In genomic region chr1:109906839-109907180, GRCh38 we compare ENCODE assay signal across 15 cellular contexts. TPM values are rescaled to one million over a fixed set of nuclear protein-coding genes. Genes with fewer than 3 reads are reported as not detected.
A peak's percentile ranks its signal among the peaks of the same experiment; 100 is the strongest.
DNase-seq lines count a peak whose midpoint lies in the region; ATAC-seq and TF ChIP-seq lines count a peak whose summit lies in the region.
"Had no signal": no experiment of that assay in that cellular context is flagged by ENCODE, and none has a peak within 500 bp of the region (broad histone marks: within the 10 kb centered on the region; RNA-seq: fewer than 3 reads in every experiment).

No MANE protein-coding gene starts in this region.

- peak overlapping the region in 1 of 2 donors; percentile 75 for H3K4me3 Mint-ChIP-seq in activated T-cell treated with anti-CD3 and anti-CD28 coated beads, Interleukin-2, amount 50 U/mL, for 72 hours
- no peak overlapping the region for H3K4me3 Mint-ChIP-seq in central memory CD8-positive, alpha-beta T cell
- H3K4me3 Mint-ChIP-seq in stimulated activated memory B cell treated with anti-CD40 and anti-IgM and Interleukin-4, amounts not matched to agents 10 μg/mL and 1 μg/mL and 100 μg/mL, for 72 hours, result no peak overlapping the region

- no peaks in the 10 kb centered on the region for H3K27me3 ChIP-seq in Peyer's patch
- H3K27me3 ChIP-seq in foreskin keratinocyte, result peaks cover 34% of the 10 kb centered on the region
- H3K27me3 ChIP-seq: gastroesophageal sphincter, suprapubic skin, vagina had no signal

- peak overlapping the region in 3 of 4 donors; percentile 48 to 67 (median 66) for H3K27ac ChIP-seq in Peyer's patch
- H3K27ac ChIP-seq in foreskin keratinocyte, result no peak overlapping the region
- H3K27ac ChIP-seq: gastroesophageal sphincter, suprapubic skin, vagina had no signal

- H3K36me3 Mint-ChIP-seq in activated T-cell treated with anti-CD3 and anti-CD28 coated beads, Interleukin-2, amount 50 U/mL, for 72 hours (ENCODE audit: insufficient read depth in 2 of 2), result peaks cover 4 to 5% of the 10 kb centered on the region in 2 donors
- H3K36me3 Mint-ChIP-seq in central memory CD8-positive, alpha-beta T cell (ENCODE audit: insufficient read depth), result peaks cover 14% of the 10 kb centered on the region
- H3K36me3 Mint-ChIP-seq in stimulated activated memory B cell treated with anti-CD40 and anti-IgM and Interleukin-4, amounts not matched to agents 10 μg/mL and 1 μg/mL and 100 μg/mL, for 72 hours, result peaks cover 6% of the 10 kb centered on the region

- no peaks in the 10 kb centered on the region for H3K27me3 Mint-ChIP-seq in activated T-cell treated with anti-CD3 and anti-CD28 coated beads, Interleukin-2, amount 50 U/mL, for 72 hours (ENCODE audit: low read depth)
- H3K27me3 Mint-ChIP-seq in central memory CD8-positive, alpha-beta T cell, result no peaks in the 10 kb centered on the region
- peaks cover 6% of the 10 kb centered on the region for H3K27me3 Mint-ChIP-seq in stimulated activated memory B cell treated with anti-CD40 and anti-IgM and Interleukin-4, amounts not matched to agents 10 μg/mL and 1 μg/mL and 100 μg/mL, for 72 hours

- H3K4me1 Mint-ChIP-seq in activated T-cell treated with anti-CD3 and anti-CD28 coated beads, Interleukin-2, amount 50 U/mL, for 72 hours (ENCODE audit: low read depth), result peaks cover 61% of the 10 kb centered on the region
- H3K4me1 Mint-ChIP-seq in central memory CD8-positive, alpha-beta T cell, result peaks cover 43% of the 10 kb centered on the region
- H3K4me1 Mint-ChIP-seq in stimulated activated memory B cell treated with anti-CD40 and anti-IgM and Interleukin-4, amounts not matched to agents 10 μg/mL and 1 μg/mL and 100 μg/mL, for 72 hours, result peaks cover 71% of the 10 kb centered on the region

- no peak for ATAC-seq in activated T-cell treated with anti-CD3 and anti-CD28 coated beads, Interleukin-2, amount 50 U/mL, for 72 hours (replicated peaks in 1 of 2)
- no peak for ATAC-seq in central memory CD8-positive, alpha-beta T cell (replicated peaks; ENCODE audit: extremely low read depth, poor library complexity, severe bottlenecking)
- ATAC-seq in stimulated activated memory B cell treated with anti-CD40 and anti-IgM and Interleukin-4, amounts not matched to agents 10 μg/mL and 1 μg/mL and 100 μg/mL, for 72 hours, result no peak
- ATAC-seq in foreskin keratinocyte, result no peak
- ATAC-seq: gastroesophageal sphincter had no signal

- peak overlapping the region; percentile 87 for H3K27ac Mint-ChIP-seq in activated T-cell treated with anti-CD3 and anti-CD28 coated beads, Interleukin-2, amount 50 U/mL, for 72 hours
- H3K27ac Mint-ChIP-seq in central memory CD8-positive, alpha-beta T cell (ENCODE audit: low read depth), result peak overlapping the region; percentile 95
- peak overlapping the region; percentile 93 for H3K27ac Mint-ChIP-seq in stimulated activated memory B cell treated with anti-CD40 and anti-IgM and Interleukin-4, amounts not matched to agents 10 μg/mL and 1 μg/mL and 100 μg/mL, for 72 hours

- TF ChIP-seq CTCF in Peyer's patch (IDR thresholded peaks at IDR 0.05) (no peak), foreskin keratinocyte (conservative IDR thresholded peaks at IDR 0.05) (no peak)

- TF ChIP-seq POLR2A in Peyer's patch (IDR thresholded peaks at IDR 0.05), result no peak

- no peak for DNase-seq in activated T-cell treated with anti-CD3 and anti-CD28 coated beads, Interleukin-2, amount 50 U/mL, for 72 hours
- DNase-seq in activated T-cell treated with anti-CD3 and anti-CD28 coated beads for 4 hours, result no peak
- DNase-seq in Peyer's patch, result no peak
- DNase-seq in central memory CD8-positive, alpha-beta T cell (ENCODE audit: low spot score in 2 of 2), result no peak
- DNase-seq in foreskin keratinocyte, result no peak
- DNase-seq in stimulated activated naive CD4-positive, alpha-beta T cell (lab: John Stamatoyannopoulos, UW), result no peak
- no peak for DNase-seq in NCI-H1417 (lab: John Stamatoyannopoulos, UW)
- DNase-seq: DMS79 treated with DMSO at 0.1 percent for 48 hours, NCI-H146, NCI-H748 treated with DMSO at 0.1 percent for 48 hours had no signal

- peaks cover 0 to 2% of the 10 kb centered on the region in 2 donors for H3K9me3 Mint-ChIP-seq in activated T-cell treated with anti-CD3 and anti-CD28 coated beads, Interleukin-2, amount 50 U/mL, for 72 hours
- H3K9me3 Mint-ChIP-seq in central memory CD8-positive, alpha-beta T cell, result no peaks in the 10 kb centered on the region
- H3K9me3 Mint-ChIP-seq in stimulated activated memory B cell treated with anti-CD40 and anti-IgM and Interleukin-4, amounts not matched to agents 10 μg/mL and 1 μg/mL and 100 μg/mL, for 72 hours, result no peaks in the 10 kb centered on the region
- H3K9me3 Mint-ChIP-seq: activated T-cell treated with anti-CD3 and anti-CD28 coated beads, Interleukin-2, amount 50 U/mL, for 4 hours had no signal

- no peak overlapping the region for H3K4me3 ChIP-seq in Peyer's patch
- H3K4me3 ChIP-seq: gastroesophageal sphincter, suprapubic skin, vagina had no signal

- H3K9me3 ChIP-seq in Peyer's patch, result no peaks in the 10 kb centered on the region
- H3K9me3 ChIP-seq: gastroesophageal sphincter, suprapubic skin, vagina had no signal

- peaks cover 0 to 21% (median 9%) of the 10 kb centered on the region in 4 donors for H3K4me1 ChIP-seq in Peyer's patch
- peaks cover 9% of the 10 kb centered on the region for H3K4me1 ChIP-seq in foreskin keratinocyte

- no peaks in the 10 kb centered on the region for H3K36me3 ChIP-seq in Peyer's patch
- H3K36me3 ChIP-seq: gastroesophageal sphincter, suprapubic skin, vagina had no signal

RNA-seq across cellular contexts. Expression of gene CSF1, which starts 3.8 kb away (rescaled TPM):
- total RNA-seq in activated T-cell treated with anti-CD3 and anti-CD28 coated beads, Interleukin-2, amount 50 U/mL, for 72 hours, result 10 to 100 TPM; 46.3 to 83.0 TPM
- total RNA-seq in Peyer's patch (10 to 100 TPM in 3 of 4 donors, 1 to 10 TPM in 1; 8.9 to 49.5 (median 26.6) TPM), foreskin keratinocyte (1.8 and 1.9 TPM in 2 replicates)
- polyA plus RNA-seq in foreskin keratinocyte, result 1.2 TPM in 2 replicates
